Comparison of ENCODE assay signal across 23 cellular contexts in genomic region chr13:97133554-97133953, GRCh38.
"Had no signal": no experiment of that assay in that cellular context is flagged by ENCODE, and none has a peak within 500 bp of the region (broad histone marks: within the 10 kb centered on the region; RNA-seq: fewer than 3 reads in every experiment).

No MANE protein-coding gene starts in this region.

- H3K36me3 Mint-ChIP-seq: activated CD4-positive, alpha-beta memory T cell treated with anti-CD3 and anti-CD28 coated beads for 36 hours; activated naive CD8-positive, alpha-beta T cell; T-cell had no signal

- H3K9me3 ChIP-seq: adrenal gland had no signal

- H3K27me3 ChIP-seq: adrenal gland had no signal

- DNase-seq: activated B cell treated with CpG ODN at 0.5 μM for 24 hours; activated CD4-positive, alpha-beta memory T cell treated with anti-CD3 and anti-CD28 coated beads for 36 hours; activated CD4-positive, alpha-beta T cell treated with anti-CD3 and anti-CD28 coated beads, Interleukin-2, amount 10 ng/mL, durations not matched to agents 7 days and 5 days; activated CD8-positive, alpha-beta memory T cell treated with anti-CD3 and anti-CD28 coated beads for 24 hours; activated effector memory CD4-positive, alpha-beta T cell treated with anti-CD3 and anti-CD28 coated beads, Interleukin-2, amount 50 U/mL, for 16 hours; activated naive CD4-positive, alpha-beta T cell treated with anti-CD3 and anti-CD28 coated beads for 36 hours; activated T-cell treated with anti-CD3 and anti-CD28 coated beads, Interleukin-2, amount 50 U/mL, for 4 hours; adrenal gland; anterior cingulate cortex; central memory CD4-positive, alpha-beta T cell; Karpas-422; MM.1S; NCI-H1105 treated with DMSO at 0.1 percent for 48 hours; NCI-H1436 treated with DMSO at 0.1 percent for 48 hours; NK-92 treated with Interleukin-12 subunit alpha and Interleukin-12 subunit beta, amount 100 ng/mL, for 24 hours; OCI-M1; SIG-M5; T-cell; T-helper 2 cell; T1000 had no signal

- ATAC-seq: activated T-cell treated with anti-CD3 and anti-CD28 coated beads, Interleukin-2, amount 50 U/mL, for 4 hours; K562; T-cell had no signal

- FAIRE-seq: K562, TTC549 had no signal

- H3K9me3 Mint-ChIP-seq: activated B cell treated with CpG ODN at 0.5 μM for 24 hours; activated CD4-positive, alpha-beta memory T cell treated with anti-CD3 and anti-CD28 coated beads for 36 hours; activated naive CD4-positive, alpha-beta T cell treated with anti-CD3 and anti-CD28 coated beads for 36 hours; activated T-cell treated with anti-CD3 and anti-CD28 coated beads, Interleukin-2, amount 50 U/mL, for 4 hours; T-cell had no signal

- H3K4me1 Mint-ChIP-seq: activated B cell treated with CpG ODN at 0.5 μM for 24 hours; activated CD4-positive, alpha-beta T cell treated with anti-CD3 and anti-CD28 coated beads, Interleukin-2, amount 10 ng/mL, durations not matched to agents 7 days and 5 days; T-cell had no signal

- H3K27ac ChIP-seq: adrenal gland had no signal

- H3K4me3 ChIP-seq: adrenal gland, K562 had no signal

- H3K4me1 ChIP-seq: adrenal gland had no signal

- H3K4me3 Mint-ChIP-seq: activated B cell treated with CpG ODN at 0.5 μM for 24 hours; activated CD4-positive, alpha-beta memory T cell treated with anti-CD3 and anti-CD28 coated beads for 36 hours; activated CD4-positive, alpha-beta T cell treated with anti-CD3 and anti-CD28 coated beads, Interleukin-2, amount 10 ng/mL, durations not matched to agents 7 days and 5 days; activated naive CD4-positive, alpha-beta T cell treated with anti-CD3 and anti-CD28 coated beads for 36 hours; activated naive CD8-positive, alpha-beta T cell; activated T-cell treated with anti-CD3 and anti-CD28 coated beads, Interleukin-2, amount 50 U/mL, for 4 hours; T-cell had no signal

- H3K27ac Mint-ChIP-seq: activated B cell treated with CpG ODN at 0.5 μM for 24 hours; activated CD4-positive, alpha-beta memory T cell treated with anti-CD3 and anti-CD28 coated beads for 36 hours; activated CD4-positive, alpha-beta T cell treated with anti-CD3 and anti-CD28 coated beads, Interleukin-2, amount 10 ng/mL, durations not matched to agents 7 days and 5 days; activated naive CD4-positive, alpha-beta T cell treated with anti-CD3 and anti-CD28 coated beads for 36 hours; activated naive CD8-positive, alpha-beta T cell; T-cell had no signal

- H3K36me3 ChIP-seq: adrenal gland had no signal
